Comparison of ENCODE assay signal across 12 cellular contexts in the genomic region with DNA sequence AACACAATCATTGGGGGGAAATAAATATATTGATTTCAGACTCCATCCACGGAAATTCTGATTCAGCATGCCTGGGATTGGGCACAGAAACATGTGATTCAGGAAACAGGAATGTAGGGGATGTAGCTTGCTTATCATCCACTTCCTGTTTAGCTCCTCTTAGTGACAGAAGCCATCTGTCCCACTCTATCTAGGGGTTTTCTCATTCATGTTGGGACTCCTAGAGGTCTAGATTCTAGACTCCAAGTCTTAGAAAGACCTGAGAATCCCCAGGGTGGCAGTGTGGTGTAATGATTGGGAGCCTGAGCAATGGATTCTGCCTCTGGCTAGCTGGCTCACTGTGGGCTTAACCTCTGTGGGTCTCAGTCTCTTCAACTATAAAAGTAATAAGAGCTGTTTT.
DNase-seq lines count a peak whose midpoint lies in the region; ATAC-seq and TF ChIP-seq lines count a peak whose summit lies in the region.
"Had no signal": no experiment of that assay in that cellular context is flagged by ENCODE, and none has a peak within 500 bp of the region (broad histone marks: within the 10 kb centered on the region; RNA-seq: fewer than 3 reads in every experiment).

No MANE protein-coding gene starts in this region.

- TF ChIP-seq POLR2A in HCT116 (IDR thresholded peaks at IDR 0.05; ENCODE audit: borderline replicate concordance, extremely low read depth, insufficient read depth, insufficient read length): no peak

- H3K4me3 Mint-ChIP-seq in naive thymus-derived CD8-positive, alpha-beta T cell: no peak overlapping the region
- H3K4me3 Mint-ChIP-seq: central memory CD8-positive, alpha-beta T cell; H9; nephron progenitor cell had no signal

- H2AFZ ChIP-seq in HCT116 (ENCODE audit: low read depth, low read length, poor library complexity, severe bottlenecking): peak overlapping the region; percentile 77
- H2AFZ ChIP-seq in fibroblast of lung (ENCODE audit: low read length): peak overlapping the region; percentile 47

- H3K27me3 ChIP-seq in HCT116 (ENCODE audit: insufficient read depth, low read length): no peaks in the 10 kb centered on the region
- H3K27me3 ChIP-seq in SJSA1 (replicated peaks): no peaks in the 10 kb centered on the region
- no peaks in the 10 kb centered on the region for H3K27me3 ChIP-seq in fibroblast of lung (ENCODE audit: control insufficient read depth, insufficient read depth, low read length)
- H3K27me3 ChIP-seq in dorsolateral prefrontal cortex: no peaks in the 10 kb centered on the region

- TF ChIP-seq CTCF in HCT116 (IDR thresholded peaks at IDR 0.05 in 2 of 3, conservative IDR thresholded peaks at IDR 0.05 in 1 of 3; ENCODE audit: borderline replicate concordance in 1 of 3, insufficient read depth in 1 of 3, low read depth in 2 of 3, low read length in 2 of 3) (peak in 2 of 3 experiments; percentile 10 to 21; a peak in 2 of 6 replicates), fibroblast of lung (conservative IDR thresholded peaks at IDR 0.05 in 1 of 2, IDR thresholded peaks at IDR 0.05 in 1 of 2; ENCODE audit: low read depth in 1 of 2, low read length in 2 of 2) (no peak), dorsolateral prefrontal cortex (IDR thresholded peaks at IDR 0.05 in 54 of 56, conservative IDR thresholded peaks at IDR 0.05 in 2 of 56; ENCODE audit: low read depth in 1 of 56, partially characterized antibody in 56 of 56) (peak in 6 of 56 donors; percentile 7 to 38 (median 26))

- peaks cover 0 to 3% (median 0%) of the 10 kb centered on the region in 5 donors for H3K27me3 Mint-ChIP-seq in naive thymus-derived CD8-positive, alpha-beta T cell

- H3K9me2 ChIP-seq in HCT116 (ENCODE audit: insufficient read depth): no peaks in the 10 kb centered on the region

- no peak overlapping the region for H3K9ac ChIP-seq in HCT116 (ENCODE audit: low read length)
- no peak overlapping the region for H3K9ac ChIP-seq in fibroblast of lung (ENCODE audit: insufficient read depth, low read length)

- intact Hi-C loops in HCT116 (cut with micrococcal nuclease): no loop called here
- intact Hi-C loops in dorsolateral prefrontal cortex (cut with DNase I): no loop called here

- H3K27ac ChIP-seq in HCT116 (ENCODE audit: low read depth, low read length) (no peak overlapping the region), SJSA1 (peak overlapping the region; percentile 66), fibroblast of lung (ENCODE audit: insufficient read depth, low read length) (peak overlapping the region; percentile 4), dorsolateral prefrontal cortex (no peak overlapping the region)

- no TSS peak for BruUV-seq in HCT116 (replicated peaks; lab: Mats Ljungman, UMichigan)

- H3K36me3 ChIP-seq in HCT116 (ENCODE audit: control insufficient read depth in 1 of 2, insufficient read depth in 2 of 2, low read length in 2 of 2) (no peaks in the 10 kb centered on the region), SJSA1 (no peaks in the 10 kb centered on the region), fibroblast of lung (ENCODE audit: control insufficient read depth, insufficient read depth, low read length) (no peaks in the 10 kb centered on the region)

- H4K20me1 ChIP-seq in HCT116 (ENCODE audit: insufficient read depth): no peaks in the 10 kb centered on the region
- no peaks in the 10 kb centered on the region for H4K20me1 ChIP-seq in fibroblast of lung (ENCODE audit: control insufficient read depth, extremely low read depth, insufficient read depth, low read length)

- H3K4me3 ChIP-seq in HCT116 (replicated peaks in 1 of 2; ENCODE audit: low read depth in 1 of 2, low read length in 2 of 2): no peak overlapping the region
- no peak overlapping the region for H3K4me3 ChIP-seq in SJSA1
- no peak overlapping the region for H3K4me3 ChIP-seq in fibroblast of lung (replicated peaks in 1 of 4; ENCODE audit: control extremely low read depth in 1 of 4, insufficient read depth in 1 of 4, low read depth in 3 of 4, low read length in 4 of 4)
- H3K4me3 ChIP-seq in dorsolateral prefrontal cortex: no peak overlapping the region

- no peaks in the 10 kb centered on the region for H3K36me3 Mint-ChIP-seq in naive thymus-derived CD8-positive, alpha-beta T cell

- RAD21 ChIA-PET in HCT116 (lab: Charles Lee; ENCODE audit: low non-redundant PET in 1 of 2, low total read pairs in 2 of 2, uncharacterized antibody in 2 of 2, unreplicated experiment in 2 of 2): no interaction called here

- H3K4me2 ChIP-seq in HCT116 (ENCODE audit: low read length): peak overlapping the region; percentile 29
- H3K4me2 ChIP-seq in fibroblast of lung (ENCODE audit: extremely low read depth, insufficient read depth, low read length): no peak overlapping the region

- POLR2A ChIA-PET in HCT116 (lab: Charles Lee): no interaction called here
- POLR2A ChIA-PET in naive thymus-derived CD8-positive, alpha-beta T cell (lab: Charles Lee): no interaction called here

- H3K9me3 ChIP-seq in HCT116 (ENCODE audit: control insufficient read depth in 1 of 2, insufficient read depth in 1 of 2, low read depth in 1 of 2, low read length in 2 of 2): no peaks in the 10 kb centered on the region
- no peaks in the 10 kb centered on the region for H3K9me3 ChIP-seq in SJSA1 (replicated peaks)
- no peaks in the 10 kb centered on the region for H3K9me3 ChIP-seq in fibroblast of lung (ENCODE audit: control insufficient read depth, insufficient read depth, low read depth, low read length)

- H3K79me2 ChIP-seq in HCT116 (ENCODE audit: insufficient read depth, low read length): no peaks in the 10 kb centered on the region
- H3K79me2 ChIP-seq in fibroblast of lung (ENCODE audit: control insufficient read depth, insufficient read depth, low read length): no peaks in the 10 kb centered on the region

- peak; percentile 42 for TF ChIP-seq RAD21 in HCT116 (IDR thresholded peaks at IDR 0.05; ENCODE audit: low read depth)

- CTCF ChIA-PET in HCT116 (lab: Charles Lee): no interaction called here

- H3K9me3 Mint-ChIP-seq in naive thymus-derived CD8-positive, alpha-beta T cell: peaks cover 0 to 2% (median 0%) of the 10 kb centered on the region in 9 donors
- H3K9me3 Mint-ChIP-seq: central memory CD8-positive, alpha-beta T cell had no signal

- H3K4me1 ChIP-seq in HCT116 (ENCODE audit: control insufficient read depth in 1 of 2, insufficient read depth in 2 of 2, low read length in 2 of 2): peaks cover 0 to 9% of the 10 kb centered on the region in 2 experiments; a peak in 2 of 4 replicates
- H3K4me1 ChIP-seq in SJSA1 (replicated peaks): peaks cover 13% of the 10 kb centered on the region
- H3K4me1 ChIP-seq in fibroblast of lung (ENCODE audit: control insufficient read depth, extremely low read depth, insufficient read depth, low read length): peaks cover 5% of the 10 kb centered on the region

- peak; percentile 52; the same call in 1 of the 2 replicates for ATAC-seq in HCT116
- no peak for ATAC-seq in HG03139 (IDR thresholded peaks at IDR 0.05; ENCODE audit: unreplicated experiment)
- no peak for ATAC-seq in GM21786 (IDR thresholded peaks at IDR 0.05; ENCODE audit: unreplicated experiment)
- ATAC-seq in naive thymus-derived CD8-positive, alpha-beta T cell: no peak

- H3K4me1 Mint-ChIP-seq in naive thymus-derived CD8-positive, alpha-beta T cell: no peaks in the 10 kb centered on the region
- H3K4me1 Mint-ChIP-seq: central memory CD8-positive, alpha-beta T cell had no signal

- peak; percentile 15 for DNase-seq in HCT116 (ENCODE audit: low read depth, low spot score)
- DNase-seq in SJSA1 (ENCODE audit: low read depth in 1 of 2, low spot score in 2 of 2): peak in 1 of 2 experiments; percentile 53
- peak; percentile 56 to 62 for DNase-seq in fibroblast of lung (ENCODE audit: low read depth in 2 of 2)
- peak; percentile 22 for DNase-seq in non-pigmented ciliary epithelial cell (ENCODE audit: low read depth)
- DNase-seq in dorsolateral prefrontal cortex: no peak
- no peak for DNase-seq in naive thymus-derived CD8-positive, alpha-beta T cell
- DNase-seq: GDM1, H9, nephron progenitor cell had no signal

- no peak overlapping the region for H3K27ac Mint-ChIP-seq in naive thymus-derived CD8-positive, alpha-beta T cell

TF ChIP-seq in HCT116, 20 proteins besides CTCF, POLR2A, EP300 and RAD21:
- TF ChIP-seq JUND (IDR thresholded peaks at IDR 0.05) (0 out of 2 replicates have a peak, but pooled peaks have one; percentile 21), FOSL1 (IDR thresholded peaks at IDR 0.05; ENCODE audit: low read depth) (peak; percentile 52), ELF1 (IDR thresholded peaks at IDR 0.05; ENCODE audit: borderline replicate concordance, low read depth) (0 out of 2 replicates have a peak, but pooled peaks have one; percentile 17)
- TF ChIP-seq, protein P1, sequence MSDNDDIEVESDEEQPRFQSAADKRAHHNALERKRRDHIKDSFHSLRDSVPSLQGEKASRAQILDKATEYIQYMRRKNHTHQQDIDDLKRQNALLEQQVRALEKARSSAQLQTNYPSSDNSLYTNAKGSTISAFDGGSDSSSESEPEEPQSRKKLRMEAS (IDR thresholded peaks at IDR 0.05): no peak

Comparison
In these comparisons a context has a peak if more than half of its experiments do, and no peak if none do; other contexts are left out.
1. DNase-seq: peak in HCT116 (single experiment), fibroblast of lung (2 of 2) and non-pigmented ciliary epithelial cell (single experiment); none in dorsolateral prefrontal cortex (0 of 10) and naive thymus-derived CD8-positive, alpha-beta T cell (0 of 10).
2. H3K27ac ChIP-seq: peak in SJSA1 (single experiment) and fibroblast of lung (single experiment); none in HCT116 (single experiment) and dorsolateral prefrontal cortex (0 of 59).
3. CTCF ChIP-seq: peak in HCT116 (2 of 3); none in fibroblast of lung (0 of 2).